In genomic region chr21:44498280-44498964, GRCh38 we compare ENCODE assay signal across 1 cellular context.
A peak's percentile ranks its signal among the peaks of the same experiment; 100 is the strongest.
TF ChIP-seq lines count a peak whose summit lies in the region.

No MANE protein-coding gene starts in this region.

TF ChIP-seq in HepG2, 621 proteins besides CTCF, POLR2A, EP300 and RAD21 (continued from another document and continues in another):
- TF ChIP-seq ZNF687 (CRISPR knock-in tag; IDR thresholded peaks at IDR 0.05) (peak; percentile 70), ZNF782 (CRISPR knock-in tag; IDR thresholded peaks at IDR 0.05; ENCODE audit: borderline replicate concordance) (no peak), HCFC1 (IDR thresholded peaks at IDR 0.05; ENCODE audit: low read depth, low read length) (no peak), ZNF343 (CRISPR knock-in tag; IDR thresholded peaks at IDR 0.05) (no peak), NFYB (CRISPR knock-in tag; IDR thresholded peaks at IDR 0.05) (no peak), MED1 (CRISPR knock-in tag; IDR thresholded peaks at IDR 0.05) (peak; percentile 28; the same call in 1 of the 2 replicates), KAT7 (CRISPR knock-in tag; IDR thresholded peaks at IDR 0.05; ENCODE audit: borderline replicate concordance) (no peak), SSRP1 (CRISPR knock-in tag; IDR thresholded peaks at IDR 0.05) (no peak), TRIM22 (IDR thresholded peaks at IDR 0.05) (no peak), YEATS2 (CRISPR knock-in tag; IDR thresholded peaks at IDR 0.05; ENCODE audit: borderline replicate concordance) (no peak), ZNF816 (CRISPR knock-in tag; IDR thresholded peaks at IDR 0.05; ENCODE audit: borderline replicate concordance) (no peak), GLMP (CRISPR knock-in tag; IDR thresholded peaks at IDR 0.05; ENCODE audit: borderline replicate concordance) (no peak), STAT5B (CRISPR knock-in tag; IDR thresholded peaks at IDR 0.05) (no peak), RCOR2 (CRISPR knock-in tag; IDR thresholded peaks at IDR 0.05) (no peak), ZNF639 (CRISPR knock-in tag; conservative IDR thresholded peaks at IDR 0.05) (no peak), DBP (CRISPR knock-in tag; IDR thresholded peaks at IDR 0.05; ENCODE audit: not compliant biosample characterization) (no peak), ZNF558 (CRISPR knock-in tag; IDR thresholded peaks at IDR 0.05; ENCODE audit: borderline replicate concordance) (0 out of 2 replicates have a peak, but pooled peaks have one; percentile 42), SP140L (CRISPR knock-in tag; IDR thresholded peaks at IDR 0.05; ENCODE audit: borderline replicate concordance) (no peak), AFF4 (CRISPR knock-in tag; IDR thresholded peaks at IDR 0.05) (no peak), ARID4A (CRISPR knock-in tag; IDR thresholded peaks at IDR 0.05; ENCODE audit: borderline replicate concordance) (peak; percentile 44; the same call in 1 of the 2 replicates), NCOA2 (CRISPR knock-in tag; IDR thresholded peaks at IDR 0.05) (no peak), IKZF4 (CRISPR knock-in tag; IDR thresholded peaks at IDR 0.05; ENCODE audit: borderline replicate concordance, low read depth, not compliant biosample characterization) (no peak), ZNF543 (CRISPR knock-in tag; IDR thresholded peaks at IDR 0.05) (no peak), ZGPAT (CRISPR knock-in tag; IDR thresholded peaks at IDR 0.05) (0 out of 2 replicates have a peak, but pooled peaks have one; percentile 14), PAF1 (CRISPR knock-in tag; IDR thresholded peaks at IDR 0.05) (no peak), ZNF136 (CRISPR knock-in tag; IDR thresholded peaks at IDR 0.05; ENCODE audit: low read depth) (no peak), ARID2 (CRISPR knock-in tag; IDR thresholded peaks at IDR 0.05; ENCODE audit: borderline replicate concordance) (no peak), ZBTB38 (CRISPR knock-in tag; IDR thresholded peaks at IDR 0.05) (no peak), ATF7-NPFF (CRISPR knock-in tag; IDR thresholded peaks at IDR 0.05; ENCODE audit: low read depth) (no peak), PITX1 (CRISPR knock-in tag; IDR thresholded peaks at IDR 0.05) (no peak), ZNF747 (CRISPR knock-in tag; IDR thresholded peaks at IDR 0.05; ENCODE audit: borderline replicate concordance) (no peak; the same call in 1 of the 2 replicates), TEAD2 (CRISPR knock-in tag; IDR thresholded peaks at IDR 0.05) (no peak), ZBTB3 (CRISPR knock-in tag; IDR thresholded peaks at IDR 0.05; ENCODE audit: borderline replicate concordance, low read depth) (no peak), ZXDC (CRISPR knock-in tag; IDR thresholded peaks at IDR 0.05) (0 out of 2 replicates have a peak, but pooled peaks have one; percentile 49), SAP130 (CRISPR knock-in tag; IDR thresholded peaks at IDR 0.05; ENCODE audit: low read depth) (peak; percentile 34; the same call in 1 of the 2 replicates), SP2 (CRISPR knock-in tag; IDR thresholded peaks at IDR 0.05) (no peak)
